1 cellular context compared by ENCODE assay signal in genomic region chr6:26459023-26459810, GRCh38.
TF ChIP-seq lines count a peak whose summit lies in the region.

No MANE protein-coding gene starts in this region.

TF ChIP-seq in endothelial cell of umbilical vein, 7 proteins besides CTCF, POLR2A, EP300 and RAD21 (continued from another document):
- no peak for TF ChIP-seq JUN (IDR thresholded peaks at IDR 0.05; ENCODE audit: borderline replicate concordance, insufficient read depth, insufficient read length, low read depth)
- TF ChIP-seq, protein P1, sequence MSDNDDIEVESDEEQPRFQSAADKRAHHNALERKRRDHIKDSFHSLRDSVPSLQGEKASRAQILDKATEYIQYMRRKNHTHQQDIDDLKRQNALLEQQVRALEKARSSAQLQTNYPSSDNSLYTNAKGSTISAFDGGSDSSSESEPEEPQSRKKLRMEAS (IDR thresholded peaks at IDR 0.05; ENCODE audit: insufficient read depth, insufficient read length): no peak
- TF ChIP-seq MYC (IDR thresholded peaks at IDR 0.05; ENCODE audit: low read depth, low read length): no peak
- no peak for TF ChIP-seq FOS (IDR thresholded peaks at IDR 0.05; ENCODE audit: borderline replicate concordance, insufficient read depth, low read length)
